23 cellular contexts compared by ENCODE assay signal in the genomic region with DNA sequence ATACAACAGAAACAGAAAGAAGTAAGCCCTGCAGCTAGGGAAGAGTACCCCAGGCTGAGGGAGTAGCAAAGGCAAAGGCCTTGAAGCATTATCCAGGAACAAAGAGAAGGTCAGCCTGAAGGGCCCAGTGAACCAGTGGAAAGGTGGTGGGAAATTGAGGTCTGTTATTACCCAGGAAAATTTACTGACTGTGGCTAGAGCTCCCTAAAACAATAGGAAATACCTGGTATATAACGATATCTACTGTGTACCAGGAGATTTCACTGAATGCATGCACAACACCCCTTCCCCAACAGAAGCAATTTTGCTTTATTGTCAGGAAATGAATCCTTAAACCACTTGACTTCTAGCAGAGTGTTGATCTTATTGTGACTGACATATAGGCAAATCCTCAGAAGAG.
A peak's percentile ranks its signal among the peaks of the same experiment; 100 is the strongest.
DNase-seq lines count a peak whose midpoint lies in the region; ATAC-seq, FAIRE-seq and TF ChIP-seq lines count a peak whose summit lies in the region.
"Had no signal": no experiment of that assay in that cellular context is flagged by ENCODE, and none has a peak within 500 bp of the region (broad histone marks: within the 10 kb centered on the region; RNA-seq: fewer than 3 reads in every experiment).

No MANE protein-coding gene starts in this region.

- no peak for FAIRE-seq in astrocyte (lab: Jason Lieb, UNC)
- FAIRE-seq: D721Med, G401.6, GM12878 had no signal

- H3K4me3 Mint-ChIP-seq in astrocyte (ENCODE audit: unreplicated experiment) (no peak overlapping the region), progenitor cell of endocrine pancreas (ENCODE audit: low read depth) (no peak overlapping the region)
- H3K4me3 Mint-ChIP-seq: CD4-positive, CD25-positive, alpha-beta regulatory T cell; T-cell had no signal

- H3K36me3 ChIP-seq in Loucy (ENCODE audit: insufficient read depth, low read length): no peaks in the 10 kb centered on the region
- no peaks in the 10 kb centered on the region for H3K36me3 ChIP-seq in astrocyte (ENCODE audit: insufficient read depth, low read length)
- H3K36me3 ChIP-seq: BLaER1, SJSA1 had no signal

- H3K9me3 ChIP-seq in Loucy (ENCODE audit: insufficient read depth, low read depth, low read length): peaks cover 3% of the 10 kb centered on the region; the same call in 1 of the 2 replicates
- peaks cover 2% of the 10 kb centered on the region for H3K9me3 ChIP-seq in astrocyte (ENCODE audit: insufficient read depth, low read depth, low read length)
- H3K9me3 ChIP-seq: SJSA1 had no signal

- H4K20me1 ChIP-seq in Loucy (ENCODE audit: insufficient read depth, low read length, poor library complexity, severe bottlenecking): no peaks in the 10 kb centered on the region
- no peaks in the 10 kb centered on the region for H4K20me1 ChIP-seq in astrocyte (ENCODE audit: insufficient read depth, low read length)
- H4K20me1 ChIP-seq: BLaER1 had no signal

- TF ChIP-seq CTCF in Loucy (conservative IDR thresholded peaks at IDR 0.05; ENCODE audit: low read length): no peak
- no peak for TF ChIP-seq CTCF in astrocyte (IDR thresholded peaks at IDR 0.05; ENCODE audit: insufficient read depth, low read depth, low read length)
- no peak for TF ChIP-seq CTCF in progenitor cell of endocrine pancreas (IDR thresholded peaks at IDR 0.05; ENCODE audit: unreplicated experiment)

- no peaks in the 10 kb centered on the region for H3F3A ChIP-seq in Loucy (ENCODE audit: low read depth)

- no peak overlapping the region for H3K27ac ChIP-seq in astrocyte (ENCODE audit: low read depth, low read length)
- H3K27ac ChIP-seq: BLaER1, SJSA1 had no signal

- peak overlapping the region; percentile 3 for H3K4me2 ChIP-seq in Loucy (ENCODE audit: low read depth, low read length, poor library complexity, severe bottlenecking)
- H3K4me2 ChIP-seq in astrocyte (ENCODE audit: low read length): peak overlapping the region; percentile 31
- H3K4me2 ChIP-seq: BLaER1 had no signal

- no peaks in the 10 kb centered on the region for H3K27me3 ChIP-seq in Loucy (ENCODE audit: insufficient read depth, low read length, poor library complexity, severe bottlenecking)
- H3K27me3 ChIP-seq in astrocyte (ENCODE audit: insufficient read depth, low read length): no peaks in the 10 kb centered on the region
- H3K27me3 ChIP-seq: BLaER1, SJSA1 had no signal

- H3K4me1 ChIP-seq in Loucy (ENCODE audit: insufficient read depth, low read length, poor library complexity, severe bottlenecking) (peaks cover 4% of the 10 kb centered on the region), astrocyte (ENCODE audit: insufficient read depth, low read length) (no peaks in the 10 kb centered on the region)
- H3K4me1 ChIP-seq: BLaER1, SJSA1 had no signal

- H2AFZ ChIP-seq in Loucy (ENCODE audit: low read length) (peak overlapping the region; percentile 55), astrocyte (ENCODE audit: low read depth, low read length) (no peak overlapping the region)

- H3K79me2 ChIP-seq in Loucy (ENCODE audit: insufficient read depth, low read length) (no peaks in the 10 kb centered on the region), astrocyte (ENCODE audit: insufficient read depth, low read length) (no peaks in the 10 kb centered on the region)

- DNase-seq in NCI-H1436 (lab: John Stamatoyannopoulos, UW) (peak; percentile 15), NCI-H1436 treated with DMSO at 0.1 percent for 48 hours (lab: John Stamatoyannopoulos, UW) (no peak), astrocyte (ENCODE audit: low read depth) (no peak), progenitor cell of endocrine pancreas (ENCODE audit: low spot score, unreplicated experiment) (no peak), NCI-H1930 (lab: John Stamatoyannopoulos, UW) (no peak), GF-D8 (lab: John Stamatoyannopoulos, UW) (no peak)
- DNase-seq: 8988T; CD4-positive, CD25-positive, alpha-beta regulatory T cell; GOT3; NCI-H1092; NCI-H2029 treated with DMSO at 0.1 percent for 48 hours; NCI-H2171; NCI-H524; Right ventricle myocardium superior; RPMI8226; T-cell had no signal

- H3K9me3 Mint-ChIP-seq in astrocyte (ENCODE audit: unreplicated experiment): peaks cover 5% of the 10 kb centered on the region
- peaks cover 24% of the 10 kb centered on the region for H3K9me3 Mint-ChIP-seq in progenitor cell of endocrine pancreas (ENCODE audit: low read depth)

- no peak for ATAC-seq in HG03520 (IDR thresholded peaks at IDR 0.05; ENCODE audit: unreplicated experiment)
- ATAC-seq: GM12878, T-cell had no signal

- H3K27ac Mint-ChIP-seq in astrocyte (ENCODE audit: unreplicated experiment): no peak overlapping the region
- peak overlapping the region; percentile 30 for H3K27ac Mint-ChIP-seq in progenitor cell of endocrine pancreas
- H3K27ac Mint-ChIP-seq: CD4-positive, CD25-positive, alpha-beta regulatory T cell; T-cell had no signal

- H3K9me2 ChIP-seq in Loucy (replicated peaks; ENCODE audit: low read depth, low read length): no peaks in the 10 kb centered on the region

- H3K4me3 ChIP-seq in Loucy (ENCODE audit: low read length, poor library complexity, severe bottlenecking): no peak overlapping the region
- H3K4me3 ChIP-seq in astrocyte (ENCODE audit: insufficient read depth, low read depth, low read length): no peak overlapping the region
- H3K4me3 ChIP-seq: BLaER1, GM12878, SJSA1 had no signal

- H3K27me3 Mint-ChIP-seq in astrocyte (ENCODE audit: low read depth, unreplicated experiment) (no peaks in the 10 kb centered on the region), progenitor cell of endocrine pancreas (no peaks in the 10 kb centered on the region)
- H3K27me3 Mint-ChIP-seq: CD4-positive, CD25-positive, alpha-beta regulatory T cell; T-cell had no signal

- H3K4me1 Mint-ChIP-seq in astrocyte (ENCODE audit: low read depth, unreplicated experiment) (peaks cover 9% of the 10 kb centered on the region), progenitor cell of endocrine pancreas (ENCODE audit: low read depth) (peaks cover 35% of the 10 kb centered on the region)
- H3K4me1 Mint-ChIP-seq: CD4-positive, CD25-positive, alpha-beta regulatory T cell; T-cell had no signal

- H3K9ac ChIP-seq in Loucy (ENCODE audit: low read depth, low read length, poor library complexity, severe bottlenecking): no peak overlapping the region
- no peak overlapping the region for H3K9ac ChIP-seq in astrocyte (ENCODE audit: low read length)
- H3K9ac ChIP-seq: BLaER1 had no signal

- H3K36me3 Mint-ChIP-seq in astrocyte (ENCODE audit: low read depth, unreplicated experiment) (no peaks in the 10 kb centered on the region), progenitor cell of endocrine pancreas (ENCODE audit: insufficient read depth) (peaks cover 23% of the 10 kb centered on the region)
- H3K36me3 Mint-ChIP-seq: CD4-positive, CD25-positive, alpha-beta regulatory T cell; T-cell had no signal
